In genomic region chr6:107644513-107644912, GRCh38 we compare ENCODE assay signal across 22 cellular contexts.
"Had no signal": no experiment of that assay in that cellular context is flagged by ENCODE, and none has a peak within 500 bp of the region (broad histone marks: within the 10 kb centered on the region; RNA-seq: fewer than 3 reads in every experiment).

No MANE protein-coding gene starts in this region.

- ATAC-seq: body of pancreas; left ventricle myocardium superior; mucosa of descending colon; naive thymus-derived CD4-positive, alpha-beta T cell; pancreas; stimulated activated memory B cell treated with anti-CD40 and anti-IgM and Interleukin-4, amounts not matched to agents 10 μg/mL and 1 μg/mL and 100 μg/mL, for 72 hours had no signal

- H3K4me1 ChIP-seq: body of pancreas, pancreas had no signal

- H3K4me3 ChIP-seq: body of pancreas, coronary artery, mucosa of descending colon, pancreas, sigmoid colon, spleen had no signal

- H3K27ac ChIP-seq: body of pancreas, coronary artery, neutrophil, pancreas had no signal

- DNase-seq: activated B cell treated with CpG ODN at 0.5 μM for 24 hours; activated CD4-positive, alpha-beta memory T cell treated with anti-CD3 and anti-CD28 coated beads, Interleukin-2, amount 10 ng/mL, durations not matched to agents 7 days and 5 days; activated CD4-positive, alpha-beta T cell treated with anti-CD3 and anti-CD28 coated beads for 4 hours; activated naive CD4-positive, alpha-beta T cell treated with Interleukin-2 at 50 U/mL for 16 hours; activated naive CD8-positive, alpha-beta T cell treated with anti-CD3 and anti-CD28 coated beads, Interleukin-2, amount 10 ng/mL, durations not matched to agents 7 days and 5 days; activated T-cell treated with anti-CD3 and anti-CD28 coated beads, Interleukin-2, amount 50 U/mL, for 1 hour; body of pancreas; erythroblast; immature natural killer cell; kidney glomerular epithelial cell; left ventricle myocardium superior; mucosa of descending colon; naive thymus-derived CD4-positive, alpha-beta T cell; pancreas; sigmoid colon; spleen; stimulated activated CD4-positive, alpha-beta T cell treated with anti-CD3 and anti-CD28 coated beads, Interleukin-4, amount 100 ng/mL, for 4 hours; T-helper 1 cell; T-helper 9 cell had no signal

- H3K36me3 ChIP-seq: neutrophil, pancreas, sigmoid colon, spleen had no signal

- H3K27me3 ChIP-seq: body of pancreas, neutrophil, pancreas, sigmoid colon, spleen had no signal

- H3K9me3 ChIP-seq: body of pancreas, mucosa of descending colon, neutrophil, pancreas, sigmoid colon, spleen had no signal
